1 cellular context compared by ENCODE assay signal in the genomic region with DNA sequence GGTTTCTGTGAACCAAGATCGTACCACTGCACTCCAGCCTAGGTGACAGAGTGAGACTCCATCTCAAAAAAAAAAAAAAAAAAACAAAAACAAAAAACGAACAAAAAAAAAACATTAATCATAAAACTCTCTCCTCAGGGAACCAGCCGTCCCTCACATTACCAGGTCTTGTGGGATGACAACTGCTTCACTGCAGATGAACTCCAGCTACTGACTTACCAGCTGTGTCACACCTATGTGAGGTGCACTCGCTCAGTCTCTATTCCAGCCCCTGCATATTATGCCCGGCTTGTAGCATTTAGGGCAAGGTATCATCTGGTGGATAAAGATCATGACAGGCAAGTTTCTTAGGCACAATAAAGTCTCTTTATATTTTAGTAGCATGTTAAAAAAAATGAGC.
TF ChIP-seq lines count a peak whose summit lies in the region.

No MANE protein-coding gene starts in this region.

TF ChIP-seq in GM23338, 12 proteins besides CTCF, POLR2A, EP300 and RAD21:
- TF ChIP-seq, protein P1, sequence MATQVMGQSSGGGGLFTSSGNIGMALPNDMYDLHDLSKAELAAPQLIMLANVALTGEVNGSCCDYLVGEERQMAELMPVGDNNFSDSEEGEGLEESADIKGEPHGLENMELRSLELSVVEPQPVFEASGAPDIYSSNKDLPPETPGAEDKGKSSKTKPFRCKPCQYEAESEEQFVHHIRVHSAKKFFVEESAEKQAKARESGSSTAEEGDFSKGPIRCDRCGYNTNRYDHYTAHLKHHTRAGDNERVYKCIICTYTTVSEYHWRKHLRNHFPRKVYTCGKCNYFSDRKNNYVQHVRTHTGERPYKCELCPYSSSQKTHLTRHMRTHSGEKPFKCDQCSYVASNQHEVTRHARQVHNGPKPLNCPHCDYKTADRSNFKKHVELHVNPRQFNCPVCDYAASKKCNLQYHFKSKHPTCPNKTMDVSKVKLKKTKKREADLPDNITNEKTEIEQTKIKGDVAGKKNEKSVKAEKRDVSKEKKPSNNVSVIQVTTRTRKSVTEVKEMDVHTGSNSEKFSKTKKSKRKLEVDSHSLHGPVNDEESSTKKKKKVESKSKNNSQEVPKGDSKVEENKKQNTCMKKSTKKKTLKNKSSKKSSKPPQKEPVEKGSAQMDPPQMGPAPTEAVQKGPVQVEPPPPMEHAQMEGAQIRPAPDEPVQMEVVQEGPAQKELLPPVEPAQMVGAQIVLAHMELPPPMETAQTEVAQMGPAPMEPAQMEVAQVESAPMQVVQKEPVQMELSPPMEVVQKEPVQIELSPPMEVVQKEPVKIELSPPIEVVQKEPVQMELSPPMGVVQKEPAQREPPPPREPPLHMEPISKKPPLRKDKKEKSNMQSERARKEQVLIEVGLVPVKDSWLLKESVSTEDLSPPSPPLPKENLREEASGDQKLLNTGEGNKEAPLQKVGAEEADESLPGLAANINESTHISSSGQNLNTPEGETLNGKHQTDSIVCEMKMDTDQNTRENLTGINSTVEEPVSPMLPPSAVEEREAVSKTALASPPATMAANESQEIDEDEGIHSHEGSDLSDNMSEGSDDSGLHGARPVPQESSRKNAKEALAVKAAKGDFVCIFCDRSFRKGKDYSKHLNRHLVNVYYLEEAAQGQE (IDR thresholded peaks at IDR 0.05; ENCODE audit: unreplicated experiment): no peak
- no peak for TF ChIP-seq ZNF114 (CRISPR knock-in tag; IDR thresholded peaks at IDR 0.05)
- TF ChIP-seq, protein P2, sequence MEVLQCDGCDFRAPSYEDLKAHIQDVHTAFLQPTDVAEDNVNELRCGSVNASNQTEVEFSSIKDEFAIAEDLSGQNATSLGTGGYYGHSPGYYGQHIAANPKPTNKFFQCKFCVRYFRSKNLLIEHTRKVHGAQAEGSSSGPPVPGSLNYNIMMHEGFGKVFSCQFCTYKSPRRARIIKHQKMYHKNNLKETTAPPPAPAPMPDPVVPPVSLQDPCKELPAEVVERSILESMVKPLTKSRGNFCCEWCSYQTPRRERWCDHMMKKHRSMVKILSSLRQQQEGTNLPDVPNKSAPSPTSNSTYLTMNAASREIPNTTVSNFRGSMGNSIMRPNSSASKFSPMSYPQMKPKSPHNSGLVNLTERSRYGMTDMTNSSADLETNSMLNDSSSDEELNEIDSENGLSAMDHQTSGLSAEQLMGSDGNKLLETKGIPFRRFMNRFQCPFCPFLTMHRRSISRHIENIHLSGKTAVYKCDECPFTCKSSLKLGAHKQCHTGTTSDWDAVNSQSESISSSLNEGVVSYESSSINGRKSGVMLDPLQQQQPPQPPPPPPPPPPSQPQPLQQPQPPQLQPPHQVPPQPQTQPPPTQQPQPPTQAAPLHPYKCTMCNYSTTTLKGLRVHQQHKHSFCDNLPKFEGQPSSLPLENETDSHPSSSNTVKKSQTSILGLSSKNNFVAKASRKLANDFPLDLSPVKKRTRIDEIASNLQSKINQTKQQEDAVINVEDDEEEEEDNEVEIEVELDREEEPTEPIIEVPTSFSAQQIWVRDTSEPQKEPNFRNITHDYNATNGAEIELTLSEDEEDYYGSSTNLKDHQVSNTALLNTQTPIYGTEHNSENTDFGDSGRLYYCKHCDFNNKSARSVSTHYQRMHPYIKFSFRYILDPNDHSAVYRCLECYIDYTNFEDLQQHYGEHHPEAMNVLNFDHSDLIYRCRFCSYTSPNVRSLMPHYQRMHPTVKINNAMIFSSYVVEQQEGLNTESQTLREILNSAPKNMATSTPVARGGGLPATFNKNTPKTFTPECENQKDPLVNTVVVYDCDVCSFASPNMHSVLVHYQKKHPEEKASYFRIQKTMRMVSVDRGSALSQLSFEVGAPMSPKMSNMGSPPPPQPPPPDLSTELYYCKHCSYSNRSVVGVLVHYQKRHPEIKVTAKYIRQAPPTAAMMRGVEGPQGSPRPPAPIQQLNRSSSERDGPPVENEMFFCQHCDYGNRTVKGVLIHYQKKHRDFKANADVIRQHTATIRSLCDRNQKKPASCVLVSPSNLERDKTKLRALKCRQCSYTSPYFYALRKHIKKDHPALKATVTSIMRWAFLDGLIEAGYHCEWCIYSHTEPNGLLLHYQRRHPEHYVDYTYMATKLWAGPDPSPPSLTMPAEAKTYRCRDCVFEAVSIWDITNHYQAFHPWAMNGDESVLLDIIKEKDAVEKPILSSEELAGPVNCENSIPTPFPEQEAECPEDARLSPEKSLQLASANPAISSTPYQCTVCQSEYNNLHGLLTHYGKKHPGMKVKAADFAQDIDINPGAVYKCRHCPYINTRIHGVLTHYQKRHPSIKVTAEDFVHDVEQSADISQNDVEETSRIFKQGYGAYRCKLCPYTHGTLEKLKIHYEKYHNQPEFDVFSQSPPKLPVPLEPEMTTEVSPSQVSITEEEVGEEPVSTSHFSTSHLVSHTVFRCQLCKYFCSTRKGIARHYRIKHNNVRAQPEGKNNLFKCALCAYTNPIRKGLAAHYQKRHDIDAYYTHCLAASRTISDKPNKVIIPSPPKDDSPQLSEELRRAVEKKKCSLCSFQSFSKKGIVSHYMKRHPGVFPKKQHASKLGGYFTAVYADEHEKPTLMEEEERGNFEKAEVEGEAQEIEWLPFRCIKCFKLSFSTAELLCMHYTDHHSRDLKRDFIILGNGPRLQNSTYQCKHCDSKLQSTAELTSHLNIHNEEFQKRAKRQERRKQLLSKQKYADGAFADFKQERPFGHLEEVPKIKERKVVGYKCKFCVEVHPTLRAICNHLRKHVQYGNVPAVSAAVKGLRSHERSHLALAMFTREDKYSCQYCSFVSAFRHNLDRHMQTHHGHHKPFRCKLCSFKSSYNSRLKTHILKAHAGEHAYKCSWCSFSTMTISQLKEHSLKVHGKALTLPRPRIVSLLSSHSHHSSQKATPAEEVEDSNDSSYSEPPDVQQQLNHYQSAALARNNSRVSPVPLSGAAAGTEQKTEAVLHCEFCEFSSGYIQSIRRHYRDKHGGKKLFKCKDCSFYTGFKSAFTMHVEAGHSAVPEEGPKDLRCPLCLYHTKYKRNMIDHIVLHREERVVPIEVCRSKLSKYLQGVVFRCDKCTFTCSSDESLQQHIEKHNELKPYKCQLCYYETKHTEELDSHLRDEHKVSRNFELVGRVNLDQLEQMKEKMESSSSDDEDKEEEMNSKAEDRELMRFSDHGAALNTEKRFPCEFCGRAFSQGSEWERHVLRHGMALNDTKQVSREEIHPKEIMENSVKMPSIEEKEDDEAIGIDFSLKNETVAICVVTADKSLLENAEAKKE (CRISPR knock-in tag; IDR thresholded peaks at IDR 0.05): no peak
- TF ChIP-seq EZH2phosphoT487 (IDR thresholded peaks at IDR 0.05; ENCODE audit: unreplicated experiment): no peak
- no peak for TF ChIP-seq NANOG (IDR thresholded peaks at IDR 0.05; ENCODE audit: borderline replicate concordance)
- no peak for TF ChIP-seq ZNF331 (CRISPR knock-in tag; IDR thresholded peaks at IDR 0.05; ENCODE audit: low read depth)
- TF ChIP-seq POLR2AphosphoS5 (IDR thresholded peaks at IDR 0.05; ENCODE audit: low read depth): no peak
- TF ChIP-seq STAT1 (IDR thresholded peaks at IDR 0.05; ENCODE audit: unreplicated experiment): no peak
- TF ChIP-seq JUNB (IDR thresholded peaks at IDR 0.05; ENCODE audit: unreplicated experiment): no peak
- TF ChIP-seq CREB1 (CRISPR knock-in tag; IDR thresholded peaks at IDR 0.05; ENCODE audit: low read depth): no peak
- TF ChIP-seq EZH2 (IDR thresholded peaks at IDR 0.05; ENCODE audit: low read depth, unreplicated experiment): no peak
- TF ChIP-seq, protein P3, sequence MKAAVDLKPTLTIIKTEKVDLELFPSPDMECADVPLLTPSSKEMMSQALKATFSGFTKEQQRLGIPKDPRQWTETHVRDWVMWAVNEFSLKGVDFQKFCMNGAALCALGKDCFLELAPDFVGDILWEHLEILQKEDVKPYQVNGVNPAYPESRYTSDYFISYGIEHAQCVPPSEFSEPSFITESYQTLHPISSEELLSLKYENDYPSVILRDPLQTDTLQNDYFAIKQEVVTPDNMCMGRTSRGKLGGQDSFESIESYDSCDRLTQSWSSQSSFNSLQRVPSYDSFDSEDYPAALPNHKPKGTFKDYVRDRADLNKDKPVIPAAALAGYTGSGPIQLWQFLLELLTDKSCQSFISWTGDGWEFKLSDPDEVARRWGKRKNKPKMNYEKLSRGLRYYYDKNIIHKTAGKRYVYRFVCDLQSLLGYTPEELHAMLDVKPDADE (IDR thresholded peaks at IDR 0.05): no peak
